Comparison of ENCODE assay signal across 24 cellular contexts in the genomic region with DNA sequence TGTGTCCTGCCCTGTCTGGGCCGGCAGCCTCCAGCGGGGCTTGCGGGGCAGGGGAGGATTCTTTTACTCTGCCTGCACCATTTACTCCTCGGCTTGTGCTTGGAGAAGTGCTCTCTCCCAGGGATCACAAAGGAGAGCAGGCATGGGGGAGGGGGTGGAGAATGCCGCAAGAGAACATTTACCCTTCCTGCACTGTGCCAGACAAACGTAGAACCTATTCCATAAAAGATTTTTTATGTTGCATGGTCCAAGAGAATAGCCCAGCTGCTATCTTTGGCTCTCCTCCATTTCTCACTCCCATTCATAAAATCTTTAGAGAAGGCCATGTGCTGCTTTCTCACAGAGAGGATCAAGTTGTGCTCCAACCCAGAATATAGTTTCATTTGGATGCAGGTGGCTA.
DNase-seq lines count a peak whose midpoint lies in the region; ATAC-seq and FAIRE-seq lines count a peak whose summit lies in the region.
"Had no signal": no experiment of that assay in that cellular context is flagged by ENCODE, and none has a peak within 500 bp of the region (broad histone marks: within the 10 kb centered on the region; RNA-seq: fewer than 3 reads in every experiment).

No MANE protein-coding gene starts in this region.

- peaks cover 0 to 2% (median 2%) of the 10 kb centered on the region in 3 donors for H3K27me3 Mint-ChIP-seq in immature natural killer cell (ENCODE audit: low read depth in 3 of 3)
- H3K27me3 Mint-ChIP-seq: activated naive CD8-positive, alpha-beta T cell treated with anti-CD3 and anti-CD28 coated beads, Interleukin-2, amount 10 ng/mL, durations not matched to agents 7 days and 5 days had no signal

- no peak for FAIRE-seq in RCC 7860 (lab: Jason Lieb, UNC)
- FAIRE-seq: endothelial cell of umbilical vein, GM12878, islet of Langerhans had no signal

- H3K27ac Mint-ChIP-seq in immature natural killer cell = no peak overlapping the region
- H3K27ac Mint-ChIP-seq: activated naive CD8-positive, alpha-beta T cell treated with anti-CD3 and anti-CD28 coated beads, Interleukin-2, amount 10 ng/mL, durations not matched to agents 7 days and 5 days; activated T-cell treated with anti-CD3 and anti-CD28 coated beads, Interleukin-2, amount 50 U/mL, for 72 hours; CD4-positive, alpha-beta T cell; H9; mesothelial cell of epicardium had no signal

- H3K4me3 Mint-ChIP-seq in immature natural killer cell = no peak overlapping the region
- H3K4me3 Mint-ChIP-seq: activated naive CD8-positive, alpha-beta T cell treated with anti-CD3 and anti-CD28 coated beads, Interleukin-2, amount 10 ng/mL, durations not matched to agents 7 days and 5 days; activated T-cell treated with anti-CD3 and anti-CD28 coated beads, Interleukin-2, amount 50 U/mL, for 72 hours; CD4-positive, alpha-beta T cell; central memory CD8-positive, alpha-beta T cell; H9; mesothelial cell of epicardium had no signal

- ATAC-seq in HG03095 (IDR thresholded peaks at IDR 0.05; ENCODE audit: unreplicated experiment) = no peak
- ATAC-seq: activated T-cell treated with anti-CD3 and anti-CD28 coated beads, Interleukin-2, amount 50 U/mL, for 72 hours; GM12878; PC-3 had no signal

- H3K9me3 Mint-ChIP-seq in immature natural killer cell = peaks cover 0 to 1% (median 0%) of the 10 kb centered on the region in 6 donors
- H3K9me3 Mint-ChIP-seq: activated naive CD8-positive, alpha-beta T cell treated with anti-CD3 and anti-CD28 coated beads, Interleukin-2, amount 10 ng/mL, durations not matched to agents 7 days and 5 days; activated T-cell treated with anti-CD3 and anti-CD28 coated beads, Interleukin-2, amount 50 U/mL, for 72 hours; CD4-positive, alpha-beta T cell; central memory CD8-positive, alpha-beta T cell had no signal

- H3K36me3 Mint-ChIP-seq in immature natural killer cell = no peaks in the 10 kb centered on the region
- H3K36me3 Mint-ChIP-seq: activated naive CD8-positive, alpha-beta T cell treated with anti-CD3 and anti-CD28 coated beads, Interleukin-2, amount 10 ng/mL, durations not matched to agents 7 days and 5 days; mesothelial cell of epicardium had no signal

- no peaks in the 10 kb centered on the region for H3K4me1 Mint-ChIP-seq in immature natural killer cell
- H3K4me1 Mint-ChIP-seq: central memory CD8-positive, alpha-beta T cell; mesothelial cell of epicardium had no signal

- peak; percentile 27 for DNase-seq in Ammon's horn (ENCODE audit: low spot score)
- peak; percentile 72 for DNase-seq in NCI-H2029 (lab: John Stamatoyannopoulos, UW)
- DNase-seq in astrocyte of the hippocampus (ENCODE audit: low read depth, low spot score) = peak; percentile 37
- DNase-seq in medulla oblongata (ENCODE audit: extremely low spot score) = peak; percentile 8
- no peak for DNase-seq in RCC 7860 (ENCODE audit: low spot score)
- no peak for DNase-seq in stimulated activated CD4-positive, alpha-beta T cell treated with anti-CD3 and anti-CD28 coated beads, Interleukin-12 subunit alpha, Interleukin-12 subunit beta, amount 100 ng/mL, for 4 hours
- DNase-seq in immature natural killer cell = no peak
- DNase-seq: activated CD4-positive, alpha-beta T cell treated with anti-CD3 and anti-CD28 coated beads, Interleukin-2, amount 50 U/mL, for 48 hours; activated naive CD8-positive, alpha-beta T cell treated with anti-CD3 and anti-CD28 coated beads, Interleukin-2, amount 10 ng/mL, durations not matched to agents 7 days and 5 days; activated T-cell treated with anti-CD3 and anti-CD28 coated beads, Interleukin-2, amount 50 U/mL, for 72 hours; CD4-positive, alpha-beta T cell; H9; MG63; NCI-H510A treated with DMSO at 0.1 percent for 48 hours; occipital lobe; PC-3; SK-N-SH; stimulated activated naive CD4-positive, alpha-beta T cell had no signal

Comparison
In these comparisons a context has a peak if more than half of its experiments do, and no peak if none do; other contexts are left out.
1. DNase-seq: peak in Ammon's horn (single experiment), NCI-H2029 (single experiment), astrocyte of the hippocampus (single experiment) and medulla oblongata (single experiment); none in RCC 7860 (single experiment), stimulated activated CD4-positive, alpha-beta T cell treated with anti-CD3 and anti-CD28 coated beads, Interleukin-12 subunit alpha, Interleukin-12 subunit beta, amount 100 ng/mL, for 4 hours (single experiment) and immature natural killer cell (0 of 3).